In the genomic region with DNA sequence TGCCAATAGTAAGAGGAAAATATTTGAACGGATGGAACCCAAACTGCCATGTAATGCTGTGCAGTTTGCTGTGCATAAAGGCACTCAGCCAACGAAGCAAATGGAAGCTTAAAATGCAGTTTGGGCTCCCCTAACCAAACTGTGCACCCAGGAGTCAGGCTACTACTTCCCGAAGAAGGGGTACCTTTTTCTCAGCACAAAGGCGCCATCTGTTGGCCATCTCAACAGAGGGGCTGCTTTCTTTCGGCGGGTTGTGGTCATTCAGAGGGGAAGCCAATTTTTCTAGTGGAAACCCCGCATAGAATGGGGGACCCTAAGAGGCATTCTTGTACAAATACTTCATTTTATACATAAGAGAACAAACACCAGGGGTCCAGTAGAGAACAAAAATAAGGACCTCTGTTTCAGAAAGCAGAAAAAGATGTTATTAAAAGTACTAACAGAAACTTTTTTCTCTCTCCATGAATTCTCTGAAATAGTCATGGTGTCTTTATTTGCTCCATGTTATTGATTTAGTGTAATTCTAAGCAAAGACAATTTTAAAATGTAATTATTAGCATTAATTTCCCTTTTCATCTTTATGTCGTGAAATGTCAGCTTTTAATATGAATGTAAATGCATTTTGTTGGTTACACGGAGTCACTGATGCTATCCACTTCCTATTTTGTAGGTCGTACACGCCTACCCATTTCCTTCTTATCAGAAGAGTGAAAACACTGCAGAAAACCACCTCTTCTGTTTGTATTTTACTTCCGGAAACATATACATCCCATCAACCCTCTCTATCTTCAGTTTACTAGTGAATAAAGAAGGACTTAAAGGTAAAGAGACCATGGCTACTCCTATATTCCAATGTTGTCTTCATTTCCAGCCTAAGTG, we compare ENCODE assay signal across 8 cellular contexts.
DNase-seq lines count a peak whose midpoint lies in the region; ATAC-seq and TF ChIP-seq lines count a peak whose summit lies in the region.

No MANE protein-coding gene starts in this region.

- H3K27me3 ChIP-seq in A673 (replicated peaks; ENCODE audit: insufficient read depth, low read depth, low read length, poor library complexity): no peaks in the 10 kb centered on the region
- no peaks in the 10 kb centered on the region for H3K27me3 ChIP-seq in thyroid gland

- TF ChIP-seq CTCF in A673 (conservative IDR thresholded peaks at IDR 0.05; ENCODE audit: low read depth, low read length): peak; percentile 78
- TF ChIP-seq CTCF in GM12872 (IDR thresholded peaks at IDR 0.05; ENCODE audit: insufficient read depth, low read depth, low read length): peak; percentile 52
- TF ChIP-seq CTCF in thyroid gland (IDR thresholded peaks at IDR 0.05): peak in 4 of 6 experiments; percentile 18 to 54 (median 42)

- H3K9me3 ChIP-seq in A673 (ENCODE audit: low read depth, low read length, poor library complexity, severe bottlenecking): no peaks in the 10 kb centered on the region
- H3K9me3 ChIP-seq in thyroid gland: no peaks in the 10 kb centered on the region

- CTCF ChIA-PET in A673 (lab: Charles Lee): no interaction called here

- H3K4me3 ChIP-seq in A673 (ENCODE audit: low read depth, low read length, poor library complexity, severe bottlenecking) (no peak overlapping the region), thyroid gland (replicated peaks in 1 of 3) (no peak overlapping the region)

- H3K36me3 ChIP-seq in A673 (ENCODE audit: insufficient read depth, low read length, poor library complexity, severe bottlenecking) (no peaks in the 10 kb centered on the region), thyroid gland (no peaks in the 10 kb centered on the region)

- no peaks in the 10 kb centered on the region for H3K4me1 ChIP-seq in A673 (ENCODE audit: insufficient read depth, low read length, poor library complexity, severe bottlenecking)
- no peaks in the 10 kb centered on the region for H3K4me1 ChIP-seq in thyroid gland

- H3K27ac ChIP-seq in A673 (ENCODE audit: low read depth, low read length, poor library complexity, severe bottlenecking): no peak overlapping the region
- no peak overlapping the region for H3K27ac ChIP-seq in thyroid gland

- ATAC-seq in HG03025 (IDR thresholded peaks at IDR 0.05; ENCODE audit: low FRiP score, unreplicated experiment): no peak

- peak; percentile 62 for DNase-seq in A673 (ENCODE audit: low spot score)
- peak; percentile 43 for DNase-seq in NCI-H345 (lab: John Stamatoyannopoulos, UW)
- peak; percentile 64 for DNase-seq in astrocyte of the hippocampus (ENCODE audit: low read depth, low spot score)
- peak; percentile 82 for DNase-seq in islet precursor cell
- DNase-seq in thyroid gland: peak; percentile 25 to 55
- no peak for DNase-seq in cerebellum (ENCODE audit: low spot score)

- 45 to 63% methylated on average over 12 of the region's 12 CpGs for WGBS in thyroid gland, 2 donors

- POLR2A ChIA-PET in A673 (lab: Charles Lee; ENCODE audit: low non-redundant PET): no interaction called here

- no peak for TF ChIP-seq POLR2A in thyroid gland (IDR thresholded peaks at IDR 0.05)

- no TSS peak for BruUV-seq in A673 (replicated peaks; lab: Mats Ljungman, UMichigan)

- intact Hi-C loops in A673 (cut with micrococcal nuclease; ENCODE audit: unreplicated experiment) (loop anchor here (1.0 to 5.0 kb wide), 3 partner anchors 475 to 1096 kb away; no protein-coding TSS in a partner anchor), thyroid gland (cut with DNase I) (no loop called here)
